Comparison of ENCODE assay signal across 24 cellular contexts in the genomic region with DNA sequence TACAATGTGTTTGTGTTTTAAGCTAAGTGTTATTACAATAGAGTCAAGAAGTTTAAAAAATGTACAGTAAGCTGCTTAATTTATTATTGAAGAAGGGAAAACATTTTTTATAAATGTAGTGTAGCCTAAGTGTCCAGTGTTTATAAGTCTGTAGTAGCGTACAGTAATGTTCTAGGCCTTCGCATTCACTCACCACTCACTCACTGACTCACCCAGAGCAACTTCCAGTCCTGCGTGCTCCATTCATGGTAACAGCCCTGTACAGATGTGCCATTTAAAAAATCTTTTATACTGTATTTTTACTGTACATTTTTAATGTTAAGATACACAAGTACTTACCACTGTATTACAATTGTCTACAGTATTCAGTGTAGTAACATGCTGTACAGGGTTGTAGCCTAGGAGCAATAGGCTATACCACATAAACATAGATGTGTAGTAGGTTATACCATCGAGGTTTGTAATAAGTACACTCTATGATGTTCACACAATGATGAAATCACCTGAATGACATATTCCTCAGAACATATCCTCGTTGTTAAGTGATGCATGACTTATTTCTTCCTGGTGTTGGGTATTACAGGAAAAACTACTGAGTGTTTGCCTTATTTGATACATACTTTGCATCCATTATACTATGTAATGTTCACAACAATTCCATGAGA.
DNase-seq lines count a peak whose midpoint lies in the region; TF ChIP-seq lines count a peak whose summit lies in the region.
"Had no signal": no experiment of that assay in that cellular context is flagged by ENCODE, and none has a peak within 500 bp of the region (broad histone marks: within the 10 kb centered on the region; RNA-seq: fewer than 3 reads in every experiment).

No MANE protein-coding gene starts in this region.

- H3K18ac ChIP-seq in mesenchymal stem cell (ENCODE audit: low read depth in 1 of 2, low read length in 2 of 2), result no peak overlapping the region

- no peak overlapping the region for H4K91ac ChIP-seq in mesenchymal stem cell (ENCODE audit: low read length)

- no peak overlapping the region for H2BK15ac ChIP-seq in mesenchymal stem cell (ENCODE audit: low read depth, poor library complexity, severe bottlenecking)

- H3K27ac ChIP-seq in brain microvascular endothelial cell (peak overlapping the region; percentile 15), mesenchymal stem cell (ENCODE audit: low read length, poor library complexity, severe bottlenecking) (no peak overlapping the region)
- H3K27ac ChIP-seq: hepatocyte, left lung, ovary, right atrium auricular region, thoracic aorta, WERI-Rb-1 had no signal

- DNase-seq in EL, result peak; percentile 22
- DNase-seq in M059J (ENCODE audit: low read depth), result peak; percentile 26
- peak; percentile 67 for DNase-seq in brain microvascular endothelial cell
- peak; percentile 14 for DNase-seq in mesenchymal stem cell
- no peak for DNase-seq in NCI-H1436 treated with DMSO at 0.1 percent for 48 hours (lab: John Stamatoyannopoulos, UW)
- DNase-seq in iPS-NIHi11 (ENCODE audit: low spot score), result no peak
- no peak for DNase-seq in activated CD4-positive, alpha-beta T cell treated with anti-CD3 and anti-CD28 coated beads for 48 hours
- no peak for DNase-seq in nucleus accumbens (lab: John Stamatoyannopoulos, UW)
- DNase-seq: activated CD4-positive, alpha-beta T cell treated with anti-CD3 and anti-CD28 coated beads, Interleukin-2, amount 50 U/mL, for 1 hour; activated naive CD4-positive, alpha-beta T cell treated with anti-CD3 and anti-CD28 coated beads, Interleukin-2, amount 50 U/mL, for 16 hours; anterior cingulate cortex; C1 segment of cervical spinal cord; Caco-2; immature natural killer cell; left lung; naive thymus-derived CD8-positive, alpha-beta T cell; NCI-H1436; NCI-H524 treated with DMSO at 0.1 percent for 48 hours; ovary; stimulated activated naive CD4-positive, alpha-beta T cell treated with Interleukin-2 at 50 U/mL for 16 hours; WERI-Rb-1 had no signal

- H3K27me3 ChIP-seq in brain microvascular endothelial cell (replicated peaks) (no peaks in the 10 kb centered on the region), mesenchymal stem cell (ENCODE audit: control insufficient read depth in 1 of 2, insufficient read depth in 1 of 2, low read length in 2 of 2) (no peaks in the 10 kb centered on the region)
- H3K27me3 ChIP-seq: hepatocyte, left lung, ovary, right atrium auricular region had no signal

- no peak overlapping the region for H4K8ac ChIP-seq in mesenchymal stem cell (ENCODE audit: low read length)

- H2BK12ac ChIP-seq in mesenchymal stem cell (ENCODE audit: low read length in 2 of 2), result no peak overlapping the region

- H3K4me3 ChIP-seq in brain microvascular endothelial cell (ENCODE audit: low read depth, low read length) (no peak overlapping the region), mesenchymal stem cell (ENCODE audit: insufficient read depth in 1 of 2, low read depth in 1 of 2, low read length in 2 of 2) (no peak overlapping the region)
- H3K4me3 ChIP-seq: hepatocyte, left lung, ovary, right atrium auricular region, thoracic aorta had no signal

- no peak overlapping the region for H2AFZ ChIP-seq in mesenchymal stem cell (ENCODE audit: low read depth, low read length)
- H2AFZ ChIP-seq: hepatocyte had no signal

- H3K9ac ChIP-seq in mesenchymal stem cell (ENCODE audit: low read length), result no peak overlapping the region

- no peaks in the 10 kb centered on the region for H3K9me3 ChIP-seq in mesenchymal stem cell (ENCODE audit: control insufficient read depth, low read length)
- H3K9me3 ChIP-seq: Caco-2, left lung, ovary, right atrium auricular region, thoracic aorta had no signal

- no peak overlapping the region for H3K4me2 ChIP-seq in mesenchymal stem cell (ENCODE audit: low read length, poor library complexity, severe bottlenecking)
- H3K4me2 ChIP-seq: hepatocyte had no signal

- no peak overlapping the region for H3K23ac ChIP-seq in mesenchymal stem cell (ENCODE audit: low read length in 2 of 2)

- H2BK5ac ChIP-seq in mesenchymal stem cell (ENCODE audit: low read depth, low read length, poor library complexity, severe bottlenecking), result no peak overlapping the region

- H3K36me3 ChIP-seq in brain microvascular endothelial cell (replicated peaks) (no peaks in the 10 kb centered on the region), mesenchymal stem cell (ENCODE audit: control insufficient read depth in 1 of 2, insufficient read depth in 2 of 2, low read depth in 1 of 2, low read length in 2 of 2) (no peaks in the 10 kb centered on the region)
- H3K36me3 ChIP-seq: left lung, ovary, right atrium auricular region, thoracic aorta, WERI-Rb-1 had no signal

- WGBS in mesenchymal stem cell, result 83% methylated on average over 2 of the region's 5 CpGs

- no peak overlapping the region for H2BK120ac ChIP-seq in mesenchymal stem cell (ENCODE audit: low read depth, low read length)

- no peaks in the 10 kb centered on the region for H3K79me1 ChIP-seq in mesenchymal stem cell (replicated peaks; ENCODE audit: low read length, poor library complexity, severe bottlenecking)

- H3K4ac ChIP-seq in mesenchymal stem cell (ENCODE audit: low read depth in 1 of 2, low read length in 2 of 2), result no peak overlapping the region

- no peak overlapping the region for H3K14ac ChIP-seq in mesenchymal stem cell (ENCODE audit: low read length in 2 of 2)

- H2AK5ac ChIP-seq in mesenchymal stem cell (ENCODE audit: low read length, severe bottlenecking), result no peak overlapping the region

- TF ChIP-seq CTCF in brain microvascular endothelial cell (IDR thresholded peaks at IDR 0.05; ENCODE audit: low read depth, low read length, missing control alignments), result no peak

- in situ Hi-C loops in brain microvascular endothelial cell (cut with HindIII; ENCODE audit: low pct_ligation_motif_present, low sequenced_read_pairs), result no loop called here

- peaks cover 1% of the 10 kb centered on the region for H3K4me1 ChIP-seq in mesenchymal stem cell (ENCODE audit: control insufficient read depth, insufficient read depth, low read depth, low read length)
- H3K4me1 ChIP-seq: Caco-2, left lung, right atrium auricular region had no signal

Comparison
In these comparisons a context has a peak if more than half of its experiments do, and no peak if none do; other contexts are left out.
1. DNase-seq: peak in EL (single experiment), M059J (single experiment), brain microvascular endothelial cell (single experiment) and mesenchymal stem cell (single experiment); none in NCI-H1436 treated with DMSO at 0.1 percent for 48 hours (single experiment), iPS-NIHi11 (single experiment), activated CD4-positive, alpha-beta T cell treated with anti-CD3 and anti-CD28 coated beads for 48 hours (single experiment) and nucleus accumbens (0 of 56).